ENCODE assay signal across 11 cellular contexts in the genomic region with DNA sequence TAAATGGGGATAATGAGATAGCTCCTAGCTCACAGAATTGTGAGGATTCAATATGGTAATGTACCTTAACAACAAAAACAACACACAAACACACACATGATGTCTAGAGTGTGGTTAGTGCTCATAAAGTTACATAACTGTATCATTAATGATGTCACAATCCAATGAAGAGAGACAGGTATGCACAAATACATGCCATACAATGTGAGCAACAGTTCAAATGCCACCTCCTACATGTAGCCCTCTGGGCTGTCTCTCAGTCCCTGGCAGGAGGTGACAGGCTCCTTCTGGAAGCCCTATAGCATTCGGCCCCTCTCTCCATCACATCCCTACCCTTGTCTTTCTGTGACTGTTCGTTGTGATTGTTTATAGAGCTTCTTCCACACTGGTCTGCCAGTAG. TPM values are rescaled to one million over a fixed set of nuclear protein-coding genes. Genes with fewer than 3 reads are reported as not detected.
DNase-seq lines count a peak whose midpoint lies in the region; ATAC-seq, FAIRE-seq and TF ChIP-seq lines count a peak whose summit lies in the region.
"Had no signal": no experiment of that assay in that cellular context is flagged by ENCODE, and none has a peak within 500 bp of the region (broad histone marks: within the 10 kb centered on the region; RNA-seq: fewer than 3 reads in every experiment).

No MANE protein-coding gene starts in this region.

- no peaks in the 10 kb centered on the region for H3K36me3 Mint-ChIP-seq in activated naive CD8-positive, alpha-beta T cell
- peaks cover 3% of the 10 kb centered on the region for H3K36me3 Mint-ChIP-seq in activated naive CD8-positive, alpha-beta T cell treated with anti-CD3 and anti-CD28 coated beads for 36 hours
- H3K36me3 Mint-ChIP-seq in nephron (ENCODE audit: low read depth) = no peaks in the 10 kb centered on the region

- no peak for TF ChIP-seq CTCF in nephron (IDR thresholded peaks at IDR 0.05; ENCODE audit: unreplicated experiment in 3 of 3)
- TF ChIP-seq CTCF in D721Med (IDR thresholded peaks at IDR 0.05; ENCODE audit: insufficient read depth, missing control alignments) = no peak

- H3K4me3 Mint-ChIP-seq in activated naive CD8-positive, alpha-beta T cell = no peak overlapping the region
- no peak overlapping the region for H3K4me3 Mint-ChIP-seq in activated naive CD8-positive, alpha-beta T cell treated with anti-CD3 and anti-CD28 coated beads for 36 hours
- H3K4me3 Mint-ChIP-seq in nephron = no peak overlapping the region

- DNase-seq in activated naive CD8-positive, alpha-beta T cell treated with anti-CD3 and anti-CD28 coated beads for 36 hours = no peak
- no peak for DNase-seq in caudate nucleus (lab: John Stamatoyannopoulos, UW)
- DNase-seq in urothelium cell line (ENCODE audit: low spot score) = no peak
- no peak for DNase-seq in ureter (ENCODE audit: low spot score)
- no peak for DNase-seq in D721Med (ENCODE audit: insufficient read length, low spot score)
- DNase-seq: activated gamma-delta T cell treated with Interleukin-2 at 50 U/mL for 16 hours, dermis blood vessel endothelial cell, psoas muscle had no signal

- peaks cover 22% of the 10 kb centered on the region for H3K4me1 Mint-ChIP-seq in activated naive CD8-positive, alpha-beta T cell (ENCODE audit: low read depth)
- H3K4me1 Mint-ChIP-seq in activated naive CD8-positive, alpha-beta T cell treated with anti-CD3 and anti-CD28 coated beads for 36 hours = peaks cover 23% of the 10 kb centered on the region
- peaks cover 38% of the 10 kb centered on the region for H3K4me1 Mint-ChIP-seq in nephron

- peak; percentile 61 for FAIRE-seq in urothelium cell line (lab: Jason Lieb, UNC)
- FAIRE-seq in D721Med (lab: Jason Lieb, UNC) = no peak

- H3K27me3 Mint-ChIP-seq in activated naive CD8-positive, alpha-beta T cell = no peaks in the 10 kb centered on the region
- H3K27me3 Mint-ChIP-seq in activated naive CD8-positive, alpha-beta T cell treated with anti-CD3 and anti-CD28 coated beads for 36 hours = no peaks in the 10 kb centered on the region
- H3K27me3 Mint-ChIP-seq in nephron (ENCODE audit: low read depth) = peaks cover 5% of the 10 kb centered on the region

- no peaks in the 10 kb centered on the region for H3K9me3 Mint-ChIP-seq in activated naive CD8-positive, alpha-beta T cell (ENCODE audit: low read depth)
- no peaks in the 10 kb centered on the region for H3K9me3 Mint-ChIP-seq in activated naive CD8-positive, alpha-beta T cell treated with anti-CD3 and anti-CD28 coated beads for 36 hours
- no peaks in the 10 kb centered on the region for H3K9me3 Mint-ChIP-seq in nephron

- peak overlapping the region; percentile 87 for H3K27ac ChIP-seq in caudate nucleus (ENCODE audit: low read depth, low read length)
- H3K27ac ChIP-seq: psoas muscle had no signal

- peak overlapping the region; percentile 16 for H3K27ac Mint-ChIP-seq in activated naive CD8-positive, alpha-beta T cell
- H3K27ac Mint-ChIP-seq in activated naive CD8-positive, alpha-beta T cell treated with anti-CD3 and anti-CD28 coated beads for 36 hours = no peak overlapping the region
- peak overlapping the region in 2 of 3 experiments; percentile 48 to 51 for H3K27ac Mint-ChIP-seq in nephron

- ATAC-seq in HG02588 (IDR thresholded peaks at IDR 0.05; ENCODE audit: unreplicated experiment) = no peak
- ATAC-seq: psoas muscle had no signal

RNA-seq across cellular contexts. Expression of a gene that starts 8.3 kb away (rescaled TPM):
- 10 to 100 TPM; 14.2 to 16.6 TPM for total RNA-seq in activated naive CD8-positive, alpha-beta T cell treated with anti-CD3 and anti-CD28 coated beads for 36 hours
- total RNA-seq in ureter = 80.2 TPM

RNA-seq across cellular contexts. Expression of a gene that starts 48.6 kb away (rescaled TPM):
- total RNA-seq in activated naive CD8-positive, alpha-beta T cell treated with anti-CD3 and anti-CD28 coated beads for 36 hours = 100 to 1,000 TPM; 656 to 671 TPM
- 544 TPM for total RNA-seq in ureter

RNA-seq across cellular contexts. Expression of a gene that starts 53.7 kb away (rescaled TPM):
- 10 to 100 TPM; 20.2 to 21.9 TPM for total RNA-seq in activated naive CD8-positive, alpha-beta T cell treated with anti-CD3 and anti-CD28 coated beads for 36 hours
- total RNA-seq in ureter = 26.9 TPM

RNA-seq across cellular contexts. Expression of a gene that starts 55.6 kb away (rescaled TPM):
- under 1 TPM; 0.40 to 0.41 TPM for total RNA-seq in activated naive CD8-positive, alpha-beta T cell treated with anti-CD3 and anti-CD28 coated beads for 36 hours
- not detected for total RNA-seq in ureter
- total RNA-seq: dermis blood vessel endothelial cell had no signal

RNA-seq across cellular contexts. Expression of a gene that starts 55.7 kb away (rescaled TPM):
- 100 to 1,000 TPM; 131 to 140 TPM for total RNA-seq in activated naive CD8-positive, alpha-beta T cell treated with anti-CD3 and anti-CD28 coated beads for 36 hours
- 49.5 TPM for total RNA-seq in ureter
